10 cellular contexts compared by ENCODE assay signal in the genomic region with DNA sequence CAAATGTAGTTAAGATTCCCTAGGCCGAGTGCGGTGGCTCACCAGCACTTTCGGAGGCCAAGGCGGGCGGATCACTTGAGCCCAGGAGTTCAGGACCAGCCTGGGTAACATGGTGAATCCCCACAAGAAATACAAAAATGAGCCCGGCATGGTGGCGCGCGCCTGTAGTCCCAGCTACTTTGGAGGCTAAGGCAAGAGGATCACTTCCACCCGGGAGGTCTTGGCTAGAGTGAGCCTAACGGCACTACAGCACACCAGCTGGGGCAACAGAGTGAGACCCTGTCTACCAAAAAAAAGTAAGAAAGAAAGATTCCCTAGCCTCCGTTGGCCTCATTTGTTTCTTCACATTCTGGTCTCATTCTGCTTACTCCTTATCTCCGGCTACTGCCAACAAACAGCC. TPM values are rescaled to one million over a fixed set of nuclear protein-coding genes. Genes with fewer than 3 reads are reported as not detected.
DNase-seq lines count a peak whose midpoint lies in the region; ATAC-seq and TF ChIP-seq lines count a peak whose summit lies in the region.
"Had no signal": no experiment of that assay in that cellular context is flagged by ENCODE, and none has a peak within 500 bp of the region (broad histone marks: within the 10 kb centered on the region; RNA-seq: fewer than 3 reads in every experiment).

No MANE protein-coding gene starts in this region.

- H3K9me2 ChIP-seq in Loucy (replicated peaks; ENCODE audit: low read depth, low read length), result no peaks in the 10 kb centered on the region

- peak overlapping the region; percentile 87 for H3K9ac ChIP-seq in Loucy (ENCODE audit: low read depth, low read length, poor library complexity, severe bottlenecking)

- peaks cover 46% of the 10 kb centered on the region for H3K4me1 ChIP-seq in Loucy (ENCODE audit: insufficient read depth, low read length, poor library complexity, severe bottlenecking)

- H3K4me3 Mint-ChIP-seq in Calu3 (ENCODE audit: low read depth, unreplicated experiment) (peak overlapping the region; percentile 98), natural killer cell (peak overlapping the region; percentile 97)
- peak overlapping the region; percentile 87 for H3K4me3 Mint-ChIP-seq in central memory CD8-positive, alpha-beta T cell

- DNase-seq in Calu3 (no peak), natural killer cell (no peak), NCI-H446 treated with DMSO at 0.1 percent for 48 hours (lab: John Stamatoyannopoulos, UW) (no peak), T1000 (lab: John Stamatoyannopoulos, UW) (no peak)
- DNase-seq in central memory CD8-positive, alpha-beta T cell (ENCODE audit: low spot score in 2 of 2), result no peak
- DNase-seq: KBM-7, midbrain had no signal

- CTCF ChIA-PET in Calu3 (lab: Charles Lee), result interaction anchor here (0.6 to 0.7 kb wide), 2 partner anchors 264 to 303 kb away, joined by 3 read pairs; no protein-coding TSS in a partner anchor

- peak overlapping the region; percentile 84 for H3K4me2 ChIP-seq in Loucy (ENCODE audit: low read depth, low read length, poor library complexity, severe bottlenecking)

- TF ChIP-seq CTCF in Calu3 (IDR thresholded peaks at IDR 0.05; ENCODE audit: unreplicated experiment), result no peak
- TF ChIP-seq CTCF in Loucy (conservative IDR thresholded peaks at IDR 0.05; ENCODE audit: low read length), result no peak
- no peak for TF ChIP-seq CTCF in natural killer cell (IDR thresholded peaks at IDR 0.05)

- TSS peak; percentile 37 for BruUV-seq in Calu3 (replicated peaks; lab: Mats Ljungman, UMichigan)

- H3K27ac Mint-ChIP-seq in Calu3 (ENCODE audit: unreplicated experiment) (no peak overlapping the region), natural killer cell (peak overlapping the region in 1 of 2 donors; percentile 99)
- H3K27ac Mint-ChIP-seq in central memory CD8-positive, alpha-beta T cell (ENCODE audit: low read depth), result no peak overlapping the region

- H3K27me3 Mint-ChIP-seq in Calu3 (ENCODE audit: unreplicated experiment) (no peaks in the 10 kb centered on the region), natural killer cell (ENCODE audit: low read depth in 2 of 2) (no peaks in the 10 kb centered on the region)
- no peaks in the 10 kb centered on the region for H3K27me3 Mint-ChIP-seq in central memory CD8-positive, alpha-beta T cell

- H3K27me3 ChIP-seq in Loucy (ENCODE audit: insufficient read depth, low read length, poor library complexity, severe bottlenecking), result no peaks in the 10 kb centered on the region

- H3K4me1 Mint-ChIP-seq in Calu3 (ENCODE audit: low read depth, unreplicated experiment) (peaks cover 20% of the 10 kb centered on the region), natural killer cell (peaks cover 37 to 50% of the 10 kb centered on the region in 2 donors)
- peaks cover 51% of the 10 kb centered on the region for H3K4me1 Mint-ChIP-seq in central memory CD8-positive, alpha-beta T cell

- intact Hi-C loops in Calu3 (cut with micrococcal nuclease; ENCODE audit: unreplicated experiment), result no loop called here
- intact Hi-C loops in natural killer cell (cut with micrococcal nuclease), result loop anchor here (5.0 to 10.0 kb wide), 2 partner anchors 146 to 859 kb away; a partner anchor contains a TSS

- no peak for ATAC-seq in central memory CD8-positive, alpha-beta T cell (replicated peaks; ENCODE audit: extremely low read depth, poor library complexity, severe bottlenecking)
- ATAC-seq in natural killer cell, result no peak
- no peak for ATAC-seq in GM18907 (IDR thresholded peaks at IDR 0.05; ENCODE audit: unreplicated experiment)
- no peak for ATAC-seq in GM18519 (IDR thresholded peaks at IDR 0.05; ENCODE audit: low FRiP score, unreplicated experiment)

- H3K9me3 Mint-ChIP-seq in Calu3 (ENCODE audit: low read depth, unreplicated experiment) (no peaks in the 10 kb centered on the region), natural killer cell (no peaks in the 10 kb centered on the region)
- no peaks in the 10 kb centered on the region for H3K9me3 Mint-ChIP-seq in central memory CD8-positive, alpha-beta T cell

- H3K4me3 ChIP-seq in Loucy (ENCODE audit: low read length, poor library complexity, severe bottlenecking), result peak overlapping the region; percentile 90

- H3K36me3 ChIP-seq in Loucy (ENCODE audit: insufficient read depth, low read length), result no peaks in the 10 kb centered on the region; the same call in 1 of the 2 replicates

- no peaks in the 10 kb centered on the region for H3F3A ChIP-seq in Loucy (ENCODE audit: low read depth)

- no peaks in the 10 kb centered on the region for H3K9me3 ChIP-seq in Loucy (ENCODE audit: insufficient read depth, low read depth, low read length)

- H3K79me2 ChIP-seq in Loucy (ENCODE audit: insufficient read depth, low read length), result peaks cover 75% of the 10 kb centered on the region

- no peak overlapping the region for H2AFZ ChIP-seq in Loucy (ENCODE audit: low read length)

- H3K36me3 Mint-ChIP-seq in Calu3 (ENCODE audit: insufficient read depth, unreplicated experiment) (peaks cover 26% of the 10 kb centered on the region), natural killer cell (no peaks in the 10 kb centered on the region)
- H3K36me3 Mint-ChIP-seq in central memory CD8-positive, alpha-beta T cell (ENCODE audit: insufficient read depth), result peaks cover 39% of the 10 kb centered on the region

- peaks cover 37% of the 10 kb centered on the region for H4K20me1 ChIP-seq in Loucy (ENCODE audit: insufficient read depth, low read length, poor library complexity, severe bottlenecking)

RNA-seq across cellular contexts. Expression of a gene that starts 1.2 kb away (rescaled TPM):
- total RNA-seq in Calu3 (2022) (14.7 and 15.1 TPM in 2 replicates), natural killer cell (10 to 100 TPM in 2 of 3 donors, 1 to 10 TPM in 1; 8.4 to 11.1 (median 10.0) TPM)

RNA-seq across cellular contexts. Expression of a gene that starts 1.3 kb away (rescaled TPM):
- total RNA-seq in Calu3 (2022), result 12.8 and 16.3 TPM in 2 replicates
- 10 to 100 TPM; 63.4 to 75.9 (median 63.7) TPM for total RNA-seq in natural killer cell
